In the genomic region with DNA sequence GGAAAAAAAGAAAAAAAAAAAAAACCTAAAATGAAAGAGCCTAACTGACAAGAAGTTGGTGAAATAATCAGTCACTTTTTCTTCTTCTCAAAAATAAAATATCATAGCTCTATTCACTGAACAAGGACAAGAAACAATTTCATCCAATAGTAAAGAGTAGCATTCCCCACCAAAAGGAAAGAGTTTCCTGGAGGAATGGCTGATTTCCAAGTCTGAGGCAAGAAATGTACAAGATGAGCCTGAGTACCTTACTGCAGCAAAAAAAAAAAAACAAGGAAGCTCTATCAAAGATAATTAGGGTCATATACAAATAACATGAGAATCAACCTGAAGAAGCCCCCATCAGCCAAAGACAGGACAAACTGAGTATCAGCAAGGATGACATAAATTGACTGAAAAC, we compare ENCODE assay signal across 19 cellular contexts. TPM values are rescaled to one million over a fixed set of nuclear protein-coding genes. Genes with fewer than 3 reads are reported as not detected.
DNase-seq lines count a peak whose midpoint lies in the region; ATAC-seq and TF ChIP-seq lines count a peak whose summit lies in the region.
"Had no signal": no experiment of that assay in that cellular context is flagged by ENCODE, and none has a peak within 500 bp of the region (broad histone marks: within the 10 kb centered on the region; RNA-seq: fewer than 3 reads in every experiment).

No MANE protein-coding gene starts in this region.

- H3K9ac ChIP-seq in Karpas-422 (ENCODE audit: low read length): no peak overlapping the region

- H3K4me2 ChIP-seq in Karpas-422 (ENCODE audit: low read depth, low read length, poor library complexity, severe bottlenecking): peak overlapping the region; percentile 38

- peaks cover 42 to 83% (median 71%) of the 10 kb centered on the region in 4 donors for H3K4me1 Mint-ChIP-seq in CD4-positive, CD25-positive, alpha-beta regulatory T cell
- peaks cover 66% of the 10 kb centered on the region for H3K4me1 Mint-ChIP-seq in activated CD4-positive, alpha-beta T cell treated with anti-CD3 and anti-CD28 coated beads for 36 hours

- H3K4me3 Mint-ChIP-seq in CD4-positive, CD25-positive, alpha-beta regulatory T cell: peak overlapping the region; percentile 7 to 87 (median 21)
- H3K4me3 Mint-ChIP-seq in activated CD4-positive, alpha-beta T cell treated with anti-CD3 and anti-CD28 coated beads for 36 hours: no peak overlapping the region
- H3K4me3 Mint-ChIP-seq: activated CD4-positive, alpha-beta memory T cell treated with anti-CD3 and anti-CD28 coated beads, Interleukin-2, amount 10 ng/mL, durations not matched to agents 7 days and 5 days; activated naive CD4-positive, alpha-beta T cell treated with anti-CD3 and anti-CD28 coated beads for 36 hours had no signal

- peaks cover 7% of the 10 kb centered on the region for H3K36me3 Mint-ChIP-seq in CD4-positive, CD25-positive, alpha-beta regulatory T cell
- H3K36me3 Mint-ChIP-seq in activated CD4-positive, alpha-beta T cell treated with anti-CD3 and anti-CD28 coated beads for 36 hours (ENCODE audit: low read depth): peaks cover 11% of the 10 kb centered on the region

- no peaks in the 10 kb centered on the region for H3K9me3 ChIP-seq in CD4-positive, CD25-positive, alpha-beta regulatory T cell (ENCODE audit: control insufficient read depth in 2 of 2, low read length in 2 of 2)
- no peaks in the 10 kb centered on the region; the same call in 1 of the 2 replicates for H3K9me3 ChIP-seq in Karpas-422 (ENCODE audit: low read length)
- H3K9me3 ChIP-seq: mucosa of descending colon had no signal

- H3K27ac ChIP-seq in CD4-positive, CD25-positive, alpha-beta regulatory T cell (ENCODE audit: insufficient read depth, low read length, poor library complexity, severe bottlenecking): no peak overlapping the region
- H3K27ac ChIP-seq in Karpas-422 (ENCODE audit: low read length): 0 out of 2 replicates have a peak overlapping the region, but pooled peaks have one; percentile 6
- H3K27ac ChIP-seq: WERI-Rb-1 had no signal

- H3K27me3 ChIP-seq in CD4-positive, CD25-positive, alpha-beta regulatory T cell (ENCODE audit: control insufficient read depth, insufficient read depth, low read length): no peaks in the 10 kb centered on the region
- H3K27me3 ChIP-seq in Karpas-422 (ENCODE audit: low read length): no peaks in the 10 kb centered on the region

- H3K27ac Mint-ChIP-seq in CD4-positive, CD25-positive, alpha-beta regulatory T cell: no peak overlapping the region
- H3K27ac Mint-ChIP-seq in activated CD4-positive, alpha-beta T cell treated with anti-CD3 and anti-CD28 coated beads for 36 hours: no peak overlapping the region
- H3K27ac Mint-ChIP-seq: activated CD4-positive, alpha-beta memory T cell treated with anti-CD3 and anti-CD28 coated beads, Interleukin-2, amount 10 ng/mL, durations not matched to agents 7 days and 5 days; activated naive CD4-positive, alpha-beta T cell treated with anti-CD3 and anti-CD28 coated beads for 36 hours had no signal

- intact Hi-C loops in activated CD4-positive, alpha-beta T cell treated with anti-CD3 and anti-CD28 coated beads for 36 hours (cut with DNase I, micrococcal nuclease): no loop called here

- H3K4me3 ChIP-seq in CD4-positive, CD25-positive, alpha-beta regulatory T cell (ENCODE audit: low read depth, low read length): peak overlapping the region; percentile 37
- no peak overlapping the region for H3K4me3 ChIP-seq in Karpas-422 (ENCODE audit: low read length)
- H3K4me3 ChIP-seq in astrocyte of the spinal cord (ENCODE audit: low read depth, low read length): no peak overlapping the region
- H3K4me3 ChIP-seq: mucosa of descending colon had no signal

- H4K20me1 ChIP-seq in Karpas-422 (ENCODE audit: insufficient read depth, low read depth, low read length): peaks cover 17% of the 10 kb centered on the region; the same call in 1 of the 2 replicates

- ATAC-seq in CD4-positive, CD25-positive, alpha-beta regulatory T cell (ENCODE audit: low read depth in 2 of 2): no peak
- no peak for ATAC-seq in GM19324 (IDR thresholded peaks at IDR 0.05; ENCODE audit: low FRiP score, unreplicated experiment)
- ATAC-seq in activated CD4-positive, alpha-beta T cell treated with anti-CD3 and anti-CD28 coated beads for 36 hours: no peak
- ATAC-seq: activated T-cell treated with anti-CD3 and anti-CD28 coated beads, Interleukin-2, amount 50 U/mL, for 4 hours; left cardiac atrium; mucosa of descending colon had no signal

- POLR2A ChIA-PET in activated CD4-positive, alpha-beta T cell treated with anti-CD3 and anti-CD28 coated beads for 36 hours (lab: Charles Lee): no interaction called here

- TF ChIP-seq CTCF in astrocyte of the spinal cord (IDR thresholded peaks at IDR 0.05; ENCODE audit: low read depth, low read length): no peak

- DNase-seq in CD4-positive, CD25-positive, alpha-beta regulatory T cell: no peak
- DNase-seq in Karpas-422: no peak
- peak; percentile 19 for DNase-seq in astrocyte of the spinal cord (ENCODE audit: low read depth, low spot score)
- DNase-seq in kidney glomerular epithelial cell (lab: John Stamatoyannopoulos, UW): peak; percentile 1
- no peak for DNase-seq in activated CD4-positive, alpha-beta T cell treated with anti-CD3 and anti-CD28 coated beads for 36 hours
- no peak for DNase-seq in stimulated activated CD8-positive, alpha-beta memory T cell treated with anti-CD3 and anti-CD28 coated beads, Interleukin-4, amount 100 ng/mL, for 48 hours
- no peak for DNase-seq in D341Med (ENCODE audit: low spot score)
- DNase-seq: activated CD4-positive, alpha-beta memory T cell treated with anti-CD3 and anti-CD28 coated beads, Interleukin-2, amount 10 ng/mL, durations not matched to agents 7 days and 5 days; activated naive CD4-positive, alpha-beta T cell treated with anti-CD3 and anti-CD28 coated beads for 36 hours; activated T-cell treated with anti-CD3 and anti-CD28 coated beads, Interleukin-2, amount 50 U/mL, for 4 hours; COR-L47; H7; left cardiac atrium; MM.1S; mucosa of descending colon; NCI-H748 treated with DMSO at 0.1 percent for 48 hours; nucleus accumbens; WERI-Rb-1 had no signal

- H3K36me3 ChIP-seq in CD4-positive, CD25-positive, alpha-beta regulatory T cell (ENCODE audit: control insufficient read depth, insufficient read depth, low read length): no peaks in the 10 kb centered on the region
- no peaks in the 10 kb centered on the region for H3K36me3 ChIP-seq in Karpas-422 (ENCODE audit: insufficient read depth, low read length)
- H3K36me3 ChIP-seq: WERI-Rb-1 had no signal

- peaks cover 0 to 4% (median 0%) of the 10 kb centered on the region in 7 donors for H3K9me3 Mint-ChIP-seq in CD4-positive, CD25-positive, alpha-beta regulatory T cell
- peaks cover 7% of the 10 kb centered on the region for H3K9me3 Mint-ChIP-seq in activated CD4-positive, alpha-beta T cell treated with anti-CD3 and anti-CD28 coated beads for 36 hours (ENCODE audit: low read depth)

- no peak overlapping the region for H2AFZ ChIP-seq in Karpas-422 (ENCODE audit: low read length)

- H3K9me2 ChIP-seq in Karpas-422 (replicated peaks; ENCODE audit: insufficient read depth, low read length): no peaks in the 10 kb centered on the region

- CTCF ChIA-PET in activated CD4-positive, alpha-beta T cell treated with anti-CD3 and anti-CD28 coated beads for 36 hours (lab: Charles Lee): interaction anchor here (0.9 kb wide), 1 partner anchor 9 kb away, joined by 3 read pairs; no protein-coding TSS in a partner anchor

- H3K4me1 ChIP-seq in CD4-positive, CD25-positive, alpha-beta regulatory T cell (ENCODE audit: control insufficient read depth, insufficient read depth, low read length, poor library complexity, severe bottlenecking): peaks cover 37% of the 10 kb centered on the region
- peaks cover 44% of the 10 kb centered on the region for H3K4me1 ChIP-seq in Karpas-422 (ENCODE audit: low read length)

- H3K27me3 Mint-ChIP-seq in CD4-positive, CD25-positive, alpha-beta regulatory T cell: no peaks in the 10 kb centered on the region
- no peaks in the 10 kb centered on the region for H3K27me3 Mint-ChIP-seq in activated CD4-positive, alpha-beta T cell treated with anti-CD3 and anti-CD28 coated beads for 36 hours
- H3K27me3 Mint-ChIP-seq: activated CD4-positive, alpha-beta memory T cell treated with anti-CD3 and anti-CD28 coated beads, Interleukin-2, amount 10 ng/mL, durations not matched to agents 7 days and 5 days had no signal

- in situ Hi-C loops in astrocyte of the spinal cord (cut with HindIII; ENCODE audit: low sequenced_read_pairs): no loop called here

- peaks cover 99% of the 10 kb centered on the region for H3K79me2 ChIP-seq in Karpas-422 (ENCODE audit: low read length)

RNA-seq across cellular contexts. Expression of gene ROCK1, which starts 11.5 kb away (rescaled TPM):
- 125 TPM for total RNA-seq in CD4-positive, CD25-positive, alpha-beta regulatory T cell
- 10 to 100 TPM; 26.9 to 32.8 (median 29.1) TPM for polyA plus RNA-seq in CD4-positive, CD25-positive, alpha-beta regulatory T cell
- total RNA-seq in Karpas-422 (2014; rRNA removed; shearing (Covaris generic); ENCODE audit: low replicate concordance): 41.2 and 47.0 TPM in 2 replicates
- total RNA-seq in activated CD4-positive, alpha-beta T cell treated with anti-CD3 and anti-CD28 coated beads for 36 hours: 10 to 100 TPM; 47.1 to 55.5 TPM

Comparison
In these comparisons a context has a peak if more than half of its experiments do, and no peak if none do; other contexts are left out.
1. DNase-seq: peak in astrocyte of the spinal cord (single experiment) and kidney glomerular epithelial cell (single experiment); none in CD4-positive, CD25-positive, alpha-beta regulatory T cell (0 of 3), Karpas-422 (single experiment), activated CD4-positive, alpha-beta T cell treated with anti-CD3 and anti-CD28 coated beads for 36 hours (single experiment), stimulated activated CD8-positive, alpha-beta memory T cell treated with anti-CD3 and anti-CD28 coated beads, Interleukin-4, amount 100 ng/mL, for 48 hours (single experiment) and D341Med (single experiment).